20 cellular contexts compared by ENCODE assay signal in genomic region chr14:101123639-101124525, GRCh38.
DNase-seq lines count a peak whose midpoint lies in the region; ATAC-seq and TF ChIP-seq lines count a peak whose summit lies in the region.
"Had no signal": no experiment of that assay in that cellular context is flagged by ENCODE, and none has a peak within 500 bp of the region (broad histone marks: within the 10 kb centered on the region; RNA-seq: fewer than 3 reads in every experiment).

No MANE protein-coding gene starts in this region.

- POLR2A ChIA-PET in activated CD8-positive, alpha-beta T cell treated with anti-CD3 and anti-CD28 coated beads, Interleukin-2, amount 10 ng/mL, durations not matched to agents 7 days and 5 days (lab: Charles Lee), result no interaction called here
- POLR2A ChIA-PET in activated CD8-positive, alpha-beta T cell treated with anti-CD3 and anti-CD28 coated beads for 36 hours (lab: Charles Lee), result no interaction called here

- CTCF ChIA-PET in activated CD8-positive, alpha-beta T cell treated with anti-CD3 and anti-CD28 coated beads, Interleukin-2, amount 10 ng/mL, durations not matched to agents 7 days and 5 days (lab: Charles Lee), result no interaction called here
- CTCF ChIA-PET in activated CD8-positive, alpha-beta T cell treated with anti-CD3 and anti-CD28 coated beads for 36 hours (lab: Charles Lee), result no interaction called here

- H3K4me1 ChIP-seq in tibial artery, result no peaks in the 10 kb centered on the region
- H3K4me1 ChIP-seq: upper lobe of left lung had no signal

- no peak overlapping the region for H3K4me3 Mint-ChIP-seq in activated CD8-positive, alpha-beta T cell treated with anti-CD3 and anti-CD28 coated beads, Interleukin-2, amount 10 ng/mL, durations not matched to agents 7 days and 5 days
- H3K4me3 Mint-ChIP-seq in activated CD8-positive, alpha-beta T cell treated with anti-CD3 and anti-CD28 coated beads for 36 hours, result no peak overlapping the region
- H3K4me3 Mint-ChIP-seq in activated T-helper 2 cell treated with anti-CD3 and anti-CD28 coated beads, Interferon-gamma antibody, Interleukin-2, Interleukin-4, amounts not matched to agents 10 μg/mL and 5 μg/mL and 100 μg/mL, durations not matched to agents 14 hours and 24 hours and 36 hours (ENCODE audit: low read depth), result no peak overlapping the region
- peak overlapping the region in 2 of 8 donors; percentile 42 to 50 for H3K4me3 Mint-ChIP-seq in naive B cell
- no peak overlapping the region for H3K4me3 Mint-ChIP-seq in stimulated activated memory B cell treated with anti-CD40 and anti-IgM and Interleukin-4, amounts not matched to agents 10 μg/mL and 1 μg/mL and 100 μg/mL, for 72 hours
- H3K4me3 Mint-ChIP-seq: CD4-positive, alpha-beta memory T cell; HFFc6; T-helper 1 cell treated with Interleukin-12 subunit alpha and Interleukin-12 subunit beta and Interleukin-4 antibody, amounts not matched to agents 30 μg/mL and 1 μg/mL, for 36 hours had no signal

- H3K4me1 Mint-ChIP-seq in activated CD8-positive, alpha-beta T cell treated with anti-CD3 and anti-CD28 coated beads, Interleukin-2, amount 10 ng/mL, durations not matched to agents 7 days and 5 days (ENCODE audit: low read depth), result peaks cover 21% of the 10 kb centered on the region
- peaks cover 17% of the 10 kb centered on the region for H3K4me1 Mint-ChIP-seq in activated CD8-positive, alpha-beta T cell treated with anti-CD3 and anti-CD28 coated beads for 36 hours (ENCODE audit: low read depth)
- H3K4me1 Mint-ChIP-seq in activated T-helper 2 cell treated with anti-CD3 and anti-CD28 coated beads, Interferon-gamma antibody, Interleukin-2, Interleukin-4, amounts not matched to agents 10 μg/mL and 5 μg/mL and 100 μg/mL, durations not matched to agents 14 hours and 24 hours and 36 hours (ENCODE audit: low read depth), result peaks cover 9% of the 10 kb centered on the region
- H3K4me1 Mint-ChIP-seq in naive B cell, result peaks cover 23 to 36% (median 34%) of the 10 kb centered on the region in 3 donors
- peaks cover 27% of the 10 kb centered on the region for H3K4me1 Mint-ChIP-seq in stimulated activated memory B cell treated with anti-CD40 and anti-IgM and Interleukin-4, amounts not matched to agents 10 μg/mL and 1 μg/mL and 100 μg/mL, for 72 hours

- no peaks in the 10 kb centered on the region for H3K36me3 ChIP-seq in tibial artery
- H3K36me3 ChIP-seq: upper lobe of left lung, WERI-Rb-1 had no signal

- H3K27me3 ChIP-seq in tibial artery, result peaks cover 0 to 11% of the 10 kb centered on the region in 2 donors
- H3K27me3 ChIP-seq: upper lobe of left lung had no signal

- no peak for ATAC-seq in activated CD8-positive, alpha-beta T cell treated with anti-CD3 and anti-CD28 coated beads, Interleukin-2, amount 10 ng/mL, durations not matched to agents 7 days and 5 days
- ATAC-seq in activated CD8-positive, alpha-beta T cell treated with anti-CD3 and anti-CD28 coated beads for 36 hours, result no peak
- no peak for ATAC-seq in naive B cell (ENCODE audit: low read depth in 2 of 2)
- ATAC-seq in stimulated activated memory B cell treated with anti-CD40 and anti-IgM and Interleukin-4, amounts not matched to agents 10 μg/mL and 1 μg/mL and 100 μg/mL, for 72 hours, result no peak
- no peak for ATAC-seq in stimulated activated naive CD8-positive, alpha-beta T cell treated with anti-CD3 and anti-CD28 coated beads, Interleukin-15, Interleukin-2, amounts not matched to agents 100 U/mL and 50 U/mL, for 24 hours
- ATAC-seq in GM18909 (IDR thresholded peaks at IDR 0.05; ENCODE audit: poor library complexity, unreplicated experiment), result no peak

- no peak overlapping the region for H3K27ac Mint-ChIP-seq in activated CD8-positive, alpha-beta T cell treated with anti-CD3 and anti-CD28 coated beads, Interleukin-2, amount 10 ng/mL, durations not matched to agents 7 days and 5 days
- H3K27ac Mint-ChIP-seq in activated CD8-positive, alpha-beta T cell treated with anti-CD3 and anti-CD28 coated beads for 36 hours, result no peak overlapping the region
- no peak overlapping the region for H3K27ac Mint-ChIP-seq in activated T-helper 2 cell treated with anti-CD3 and anti-CD28 coated beads, Interferon-gamma antibody, Interleukin-2, Interleukin-4, amounts not matched to agents 10 μg/mL and 5 μg/mL and 100 μg/mL, durations not matched to agents 14 hours and 24 hours and 36 hours
- peak overlapping the region in 4 of 6 donors; percentile 25 to 84 (median 57) for H3K27ac Mint-ChIP-seq in naive B cell
- no peak overlapping the region for H3K27ac Mint-ChIP-seq in stimulated activated memory B cell treated with anti-CD40 and anti-IgM and Interleukin-4, amounts not matched to agents 10 μg/mL and 1 μg/mL and 100 μg/mL, for 72 hours
- H3K27ac Mint-ChIP-seq: CD4-positive, alpha-beta memory T cell; HFFc6; T-helper 1 cell treated with Interleukin-12 subunit alpha and Interleukin-12 subunit beta and Interleukin-4 antibody, amounts not matched to agents 30 μg/mL and 1 μg/mL, for 36 hours had no signal

- H3K9me3 ChIP-seq in tibial artery, result no peaks in the 10 kb centered on the region
- H3K9me3 ChIP-seq: upper lobe of left lung had no signal

- DNase-seq in activated CD8-positive, alpha-beta T cell treated with anti-CD3 and anti-CD28 coated beads, Interleukin-2, amount 10 ng/mL, durations not matched to agents 7 days and 5 days, result peak; percentile 13
- no peak for DNase-seq in activated CD8-positive, alpha-beta T cell treated with anti-CD3 and anti-CD28 coated beads for 36 hours
- DNase-seq in activated T-helper 2 cell treated with anti-CD3 and anti-CD28 coated beads, Interferon-gamma antibody, Interleukin-2, Interleukin-4, amounts not matched to agents 10 μg/mL and 5 μg/mL and 100 μg/mL, durations not matched to agents 14 hours and 24 hours and 36 hours (ENCODE audit: low spot score), result peak; percentile 2
- DNase-seq in naive B cell (no peak), tibial artery (peak; percentile 6 to 44)
- no peak for DNase-seq in stimulated activated naive CD8-positive, alpha-beta T cell treated with anti-CD3 and anti-CD28 coated beads, Interleukin-15, Interleukin-2, amounts not matched to agents 100 U/mL and 50 U/mL, for 24 hours
- DNase-seq: activated effector memory CD4-positive, alpha-beta T cell treated with anti-CD3 and anti-CD28 coated beads, Interleukin-2, amount 50 U/mL, for 16 hours; amygdala; CD4-positive, alpha-beta memory T cell; DND-41; HFFc6; NCI-H226; SHP77; stimulated activated CD4-positive, alpha-beta T cell treated with anti-CD3 and anti-CD28 coated beads, Interleukin-12 subunit alpha, Interleukin-12 subunit beta, amount 100 ng/mL, for 4 hours; stimulated activated naive CD4-positive, alpha-beta T cell; upper lobe of left lung; WERI-Rb-1 had no signal

- H3K36me3 Mint-ChIP-seq in activated CD8-positive, alpha-beta T cell treated with anti-CD3 and anti-CD28 coated beads, Interleukin-2, amount 10 ng/mL, durations not matched to agents 7 days and 5 days (ENCODE audit: low read depth), result no peaks in the 10 kb centered on the region
- no peaks in the 10 kb centered on the region for H3K36me3 Mint-ChIP-seq in activated CD8-positive, alpha-beta T cell treated with anti-CD3 and anti-CD28 coated beads for 36 hours (ENCODE audit: low read depth)
- H3K36me3 Mint-ChIP-seq in activated T-helper 2 cell treated with anti-CD3 and anti-CD28 coated beads, Interferon-gamma antibody, Interleukin-2, Interleukin-4, amounts not matched to agents 10 μg/mL and 5 μg/mL and 100 μg/mL, durations not matched to agents 14 hours and 24 hours and 36 hours (ENCODE audit: low read depth), result no peaks in the 10 kb centered on the region
- peaks cover under 1 to 12% of the 10 kb centered on the region in 2 donors for H3K36me3 Mint-ChIP-seq in naive B cell
- H3K36me3 Mint-ChIP-seq in stimulated activated memory B cell treated with anti-CD40 and anti-IgM and Interleukin-4, amounts not matched to agents 10 μg/mL and 1 μg/mL and 100 μg/mL, for 72 hours, result no peaks in the 10 kb centered on the region
- H3K36me3 Mint-ChIP-seq: CD4-positive, alpha-beta memory T cell had no signal

- H3K9me3 Mint-ChIP-seq in activated CD8-positive, alpha-beta T cell treated with anti-CD3 and anti-CD28 coated beads, Interleukin-2, amount 10 ng/mL, durations not matched to agents 7 days and 5 days (ENCODE audit: insufficient read depth), result no peaks in the 10 kb centered on the region
- no peaks in the 10 kb centered on the region for H3K9me3 Mint-ChIP-seq in activated CD8-positive, alpha-beta T cell treated with anti-CD3 and anti-CD28 coated beads for 36 hours
- no peaks in the 10 kb centered on the region for H3K9me3 Mint-ChIP-seq in activated T-helper 2 cell treated with anti-CD3 and anti-CD28 coated beads, Interferon-gamma antibody, Interleukin-2, Interleukin-4, amounts not matched to agents 10 μg/mL and 5 μg/mL and 100 μg/mL, durations not matched to agents 14 hours and 24 hours and 36 hours
- H3K9me3 Mint-ChIP-seq in naive B cell, result peaks cover 0 to 9% (median 5%) of the 10 kb centered on the region in 7 donors
- peaks cover 5% of the 10 kb centered on the region for H3K9me3 Mint-ChIP-seq in stimulated activated memory B cell treated with anti-CD40 and anti-IgM and Interleukin-4, amounts not matched to agents 10 μg/mL and 1 μg/mL and 100 μg/mL, for 72 hours
- H3K9me3 Mint-ChIP-seq: HFFc6; T-helper 1 cell treated with Interleukin-12 subunit alpha and Interleukin-12 subunit beta and Interleukin-4 antibody, amounts not matched to agents 30 μg/mL and 1 μg/mL, for 36 hours had no signal

- no peak for TF ChIP-seq CTCF in activated CD8-positive, alpha-beta T cell treated with anti-CD3 and anti-CD28 coated beads for 36 hours (IDR thresholded peaks at IDR 0.05)
- TF ChIP-seq CTCF in tibial artery (IDR thresholded peaks at IDR 0.05), result no peak

- peaks cover 4% of the 10 kb centered on the region for H3K27me3 Mint-ChIP-seq in activated CD8-positive, alpha-beta T cell treated with anti-CD3 and anti-CD28 coated beads, Interleukin-2, amount 10 ng/mL, durations not matched to agents 7 days and 5 days (ENCODE audit: low read depth)
- H3K27me3 Mint-ChIP-seq in activated CD8-positive, alpha-beta T cell treated with anti-CD3 and anti-CD28 coated beads for 36 hours, result peaks cover 13% of the 10 kb centered on the region
- H3K27me3 Mint-ChIP-seq in activated T-helper 2 cell treated with anti-CD3 and anti-CD28 coated beads, Interferon-gamma antibody, Interleukin-2, Interleukin-4, amounts not matched to agents 10 μg/mL and 5 μg/mL and 100 μg/mL, durations not matched to agents 14 hours and 24 hours and 36 hours (ENCODE audit: low read depth), result peaks cover 7% of the 10 kb centered on the region
- H3K27me3 Mint-ChIP-seq in naive B cell, result peaks cover 4 to 14% (median 9%) of the 10 kb centered on the region in 3 donors
- H3K27me3 Mint-ChIP-seq in stimulated activated memory B cell treated with anti-CD40 and anti-IgM and Interleukin-4, amounts not matched to agents 10 μg/mL and 1 μg/mL and 100 μg/mL, for 72 hours, result peaks cover 3% of the 10 kb centered on the region

- no peak overlapping the region for H3K27ac ChIP-seq in tibial artery
- H3K27ac ChIP-seq: upper lobe of left lung, WERI-Rb-1 had no signal

- intact Hi-C loops in activated CD8-positive, alpha-beta T cell treated with anti-CD3 and anti-CD28 coated beads for 36 hours (cut with micrococcal nuclease), result no loop called here
- intact Hi-C loops in activated T-helper 2 cell treated with anti-CD3 and anti-CD28 coated beads, Interferon-gamma antibody, Interleukin-2, Interleukin-4, amounts not matched to agents 10 μg/mL and 5 μg/mL and 100 μg/mL, durations not matched to agents 14 hours and 24 hours and 36 hours (cut with micrococcal nuclease), result no loop called here
- intact Hi-C loops in tibial artery (cut with DNase I; ENCODE audit: low total_unique reads), result no loop called here

- no peak overlapping the region for H3K4me3 ChIP-seq in tibial artery
- H3K4me3 ChIP-seq: upper lobe of left lung had no signal

Comparison
In these comparisons a context has a peak if more than half of its experiments do, and no peak if none do; other contexts are left out.
1. DNase-seq: peak in activated CD8-positive, alpha-beta T cell treated with anti-CD3 and anti-CD28 coated beads, Interleukin-2, amount 10 ng/mL, durations not matched to agents 7 days and 5 days (single experiment), activated T-helper 2 cell treated with anti-CD3 and anti-CD28 coated beads, Interferon-gamma antibody, Interleukin-2, Interleukin-4, amounts not matched to agents 10 μg/mL and 5 μg/mL and 100 μg/mL, durations not matched to agents 14 hours and 24 hours and 36 hours (single experiment) and tibial artery (2 of 2); none in activated CD8-positive, alpha-beta T cell treated with anti-CD3 and anti-CD28 coated beads for 36 hours (single experiment), naive B cell (single experiment) and stimulated activated naive CD8-positive, alpha-beta T cell treated with anti-CD3 and anti-CD28 coated beads, Interleukin-15, Interleukin-2, amounts not matched to agents 100 U/mL and 50 U/mL, for 24 hours (single experiment).
2. H3K27ac Mint-ChIP-seq: peak in naive B cell (4 of 6); none in activated CD8-positive, alpha-beta T cell treated with anti-CD3 and anti-CD28 coated beads, Interleukin-2, amount 10 ng/mL, durations not matched to agents 7 days and 5 days (single experiment), activated CD8-positive, alpha-beta T cell treated with anti-CD3 and anti-CD28 coated beads for 36 hours (single experiment), activated T-helper 2 cell treated with anti-CD3 and anti-CD28 coated beads, Interferon-gamma antibody, Interleukin-2, Interleukin-4, amounts not matched to agents 10 μg/mL and 5 μg/mL and 100 μg/mL, durations not matched to agents 14 hours and 24 hours and 36 hours (single experiment) and stimulated activated memory B cell treated with anti-CD40 and anti-IgM and Interleukin-4, amounts not matched to agents 10 μg/mL and 1 μg/mL and 100 μg/mL, for 72 hours (single experiment).